In genomic region chr1:28592314-28593071, GRCh38 we compare ENCODE assay signal across 8 cellular contexts. TPM values are rescaled to one million over a fixed set of nuclear protein-coding genes. Genes with fewer than 3 reads are reported as not detected.
DNase-seq lines count a peak whose midpoint lies in the region; ATAC-seq and TF ChIP-seq lines count a peak whose summit lies in the region.

No MANE protein-coding gene starts in this region.

- H3K4me3 ChIP-seq in breast epithelium (peak overlapping the region; percentile 51 to 63 (median 59)), cardiac muscle cell (peak overlapping the region; percentile 44), SJCRH30 (no peak overlapping the region), MM.1S (ENCODE audit: low read length) (no peak overlapping the region)

- H3K9me3 Mint-ChIP-seq in MCF 10A (ENCODE audit: unreplicated experiment): no peaks in the 10 kb centered on the region
- H3K9me3 Mint-ChIP-seq in T-cell: no peaks in the 10 kb centered on the region

- CTCF ChIA-PET in MCF 10A (lab: Yijun Ruan, JAX): interaction anchor here (0.6 kb wide), 1 partner anchor 10 kb away, joined by 3 read pairs; no protein-coding TSS in a partner anchor
- CTCF ChIA-PET in T-cell (lab: Charles Lee): no interaction called here

- no peaks in the 10 kb centered on the region for H3K27me3 ChIP-seq in breast epithelium
- H3K27me3 ChIP-seq in cardiac muscle cell: no peaks in the 10 kb centered on the region
- H3K27me3 ChIP-seq in SJCRH30: no peaks in the 10 kb centered on the region
- H3K27me3 ChIP-seq in MM.1S (replicated peaks; ENCODE audit: insufficient read depth, low read length): no peaks in the 10 kb centered on the region

- H3K79me2 ChIP-seq in MM.1S (ENCODE audit: low read length): no peaks in the 10 kb centered on the region

- H3F3A ChIP-seq in MM.1S (ENCODE audit: insufficient read depth, low read length): no peaks in the 10 kb centered on the region

- H3K27ac Mint-ChIP-seq in MCF 10A (ENCODE audit: low read depth, unreplicated experiment) (no peak overlapping the region), T-cell (no peak overlapping the region)

- H3K27me3 Mint-ChIP-seq in MCF 10A (ENCODE audit: insufficient read depth, unreplicated experiment): no peaks in the 10 kb centered on the region
- H3K27me3 Mint-ChIP-seq in T-cell: peaks cover 0 to 7% of the 10 kb centered on the region in 2 donors

- no peak for TF ChIP-seq POLR2A in breast epithelium (IDR thresholded peaks at IDR 0.05)

- H3K9me3 ChIP-seq in breast epithelium: no peaks in the 10 kb centered on the region
- no peaks in the 10 kb centered on the region for H3K9me3 ChIP-seq in cardiac muscle cell (ENCODE audit: low read depth)
- no peaks in the 10 kb centered on the region for H3K9me3 ChIP-seq in SJCRH30 (replicated peaks)
- H3K9me3 ChIP-seq in MM.1S (replicated peaks; ENCODE audit: insufficient read depth, low read length): no peaks in the 10 kb centered on the region

- H4K20me1 ChIP-seq in MM.1S (ENCODE audit: insufficient read depth, low read length): no peaks in the 10 kb centered on the region

- no peak overlapping the region for H2AFZ ChIP-seq in MM.1S (ENCODE audit: low read length)

- H3K36me3 Mint-ChIP-seq in MCF 10A (ENCODE audit: insufficient read depth, unreplicated experiment): no peaks in the 10 kb centered on the region
- H3K36me3 Mint-ChIP-seq in T-cell: peaks cover 4% of the 10 kb centered on the region

- H3K9me2 ChIP-seq in MM.1S (replicated peaks; ENCODE audit: insufficient read depth, low read length): no peaks in the 10 kb centered on the region

- no peak overlapping the region; the same call in 1 of the 2 replicates for H3K4me2 ChIP-seq in MM.1S (ENCODE audit: low read depth, low read length)

- H3K27ac ChIP-seq in breast epithelium (peak overlapping the region; percentile 21 to 67), cardiac muscle cell (no peak overlapping the region), SJCRH30 (no peak overlapping the region), MM.1S (ENCODE audit: low read length) (no peak overlapping the region)

- intact Hi-C loops in breast epithelium (cut with DNase I; ENCODE audit: low total_unique reads): no loop called here
- intact Hi-C loops in MCF 10A (cut with micrococcal nuclease): no loop called here

- BruUV-seq in MCF 10A (replicated peaks; lab: Mats Ljungman, UMichigan): no TSS peak

- ATAC-seq in T-cell (replicated peaks in 1 of 4): peak; percentile 67 to 78 (median 73)
- no peak for ATAC-seq in HG03196 (IDR thresholded peaks at IDR 0.05; ENCODE audit: unreplicated experiment)

- no peaks in the 10 kb centered on the region for H3K36me3 ChIP-seq in breast epithelium
- no peaks in the 10 kb centered on the region for H3K36me3 ChIP-seq in cardiac muscle cell
- no peaks in the 10 kb centered on the region for H3K36me3 ChIP-seq in SJCRH30
- H3K36me3 ChIP-seq in MM.1S (replicated peaks; ENCODE audit: insufficient read depth, low read length): no peaks in the 10 kb centered on the region

- H3K4me1 ChIP-seq in breast epithelium (peaks cover 0 to 4% of the 10 kb centered on the region in 2 donors), cardiac muscle cell (ENCODE audit: low read depth) (no peaks in the 10 kb centered on the region), SJCRH30 (peaks cover 16% of the 10 kb centered on the region), MM.1S (ENCODE audit: low read length) (no peaks in the 10 kb centered on the region)

- TF ChIP-seq CTCF in breast epithelium (IDR thresholded peaks at IDR 0.05) (no peak), MCF 10A (IDR thresholded peaks at IDR 0.05; ENCODE audit: unreplicated experiment) (no peak), cardiac muscle cell (IDR thresholded peaks at IDR 0.05; ENCODE audit: low read depth, low read length) (no peak), MM.1S (IDR thresholded peaks at IDR 0.05; ENCODE audit: low read length) (no peak)

- H3K4me3 Mint-ChIP-seq in MCF 10A (ENCODE audit: unreplicated experiment) (no peak overlapping the region), T-cell (peak overlapping the region; percentile 75 to 78 (median 77))

- H3K9ac ChIP-seq in MM.1S (ENCODE audit: low read length): no peak overlapping the region

- POLR2A ChIA-PET in MCF 10A (lab: Yijun Ruan, JAX): no interaction called here
- POLR2A ChIA-PET in T-cell (lab: Charles Lee): no interaction called here

- peaks cover 12% of the 10 kb centered on the region for H3K4me1 Mint-ChIP-seq in MCF 10A (ENCODE audit: insufficient read depth, unreplicated experiment)
- peaks cover 0 to 8% (median 5%) of the 10 kb centered on the region in 3 donors for H3K4me1 Mint-ChIP-seq in T-cell

- no peak for DNase-seq in breast epithelium (ENCODE audit: low spot score in 2 of 2)
- DNase-seq in MCF 10A (ENCODE audit: unreplicated experiment): no peak
- DNase-seq in T-cell: peak in 1 of 34 experiments; percentile 6
- peak in 1 of 2 donors; percentile 39 for DNase-seq in cardiac muscle cell (ENCODE audit: low read depth in 1 of 2, low spot score in 1 of 2)
- DNase-seq in retina: peak; percentile 34
- no peak for DNase-seq in SJCRH30
- no peak for DNase-seq in MM.1S

RNA-seq across cellular contexts. Expression of gene RAB42, which starts 0.4 kb away (rescaled TPM):
- total RNA-seq in breast epithelium: 10 to 100 TPM in 1 of 3 donors, 1 to 10 TPM in 2; 6.9 to 18.6 (median 8.0) TPM
- not detected in 2 replicates for total RNA-seq in MCF 10A (2022)
- total RNA-seq in T-cell: not detected
- total RNA-seq in cardiac muscle cell: 11.7 and 12.5 TPM in 2 replicates
- polyA plus RNA-seq in cardiac muscle cell: 7.3 and 11.9 TPM in 2 replicates
- total RNA-seq in SJCRH30 (2014; rRNA removed; shearing (Covaris generic)): not detected in 2 replicates

RNA-seq across cellular contexts. Expression of gene TRNAU1AP, which starts 39.6 kb away (rescaled TPM):
- 10 to 100 TPM; 22.0 to 27.8 (median 27.1) TPM for total RNA-seq in breast epithelium
- total RNA-seq in MCF 10A (2022): 28.2 and 33.4 TPM in 2 replicates
- 10 to 100 TPM; 28.6 to 47.6 (median 41.3) TPM for total RNA-seq in T-cell
- total RNA-seq in cardiac muscle cell: 26.0 and 26.1 TPM in 2 replicates
- polyA plus RNA-seq in cardiac muscle cell: 39.9 and 61.2 TPM in 2 replicates
- total RNA-seq in SJCRH30 (2014; rRNA removed; shearing (Covaris generic)): 24.7 and 28.4 TPM in 2 replicates

RNA-seq across cellular contexts. Expression of gene TAF12, which starts 50.4 kb away (rescaled TPM):
- total RNA-seq in breast epithelium (10 to 100 TPM; 18.7 to 36.2 (median 22.7) TPM), MCF 10A (2022) (29.7 and 40.9 TPM in 2 replicates), T-cell (10 to 100 TPM; 17.3 to 22.7 (median 20.6) TPM), cardiac muscle cell (32.4 and 40.3 TPM in 2 replicates)
- polyA plus RNA-seq in cardiac muscle cell: 44.2 and 51.9 TPM in 2 replicates
- total RNA-seq in SJCRH30 (2014; rRNA removed; shearing (Covaris generic)): 36.5 and 39.6 TPM in 2 replicates

RNA-seq across cellular contexts. Expression of gene RNU11, which starts 55.9 kb away (rescaled TPM):
- total RNA-seq in breast epithelium (not detected), MCF 10A (2022) (not detected in 2 replicates), T-cell (not detected), cardiac muscle cell (not detected in 2 replicates)
- polyA plus RNA-seq in cardiac muscle cell: not detected in 2 replicates
- total RNA-seq in SJCRH30 (2014; rRNA removed; shearing (Covaris generic)): not detected in 2 replicates

Comparison
In these comparisons a context has a peak if more than half of its experiments do, and no peak if none do; other contexts are left out.
1. H3K27ac ChIP-seq: peak in breast epithelium (2 of 2); none in cardiac muscle cell (single experiment), SJCRH30 (single experiment) and MM.1S (single experiment).
2. H3K4me3 ChIP-seq: peak in breast epithelium (3 of 3) and cardiac muscle cell (single experiment); none in SJCRH30 (single experiment) and MM.1S (single experiment).